Comparison of ENCODE assay signal across 17 cellular contexts in the genomic region with DNA sequence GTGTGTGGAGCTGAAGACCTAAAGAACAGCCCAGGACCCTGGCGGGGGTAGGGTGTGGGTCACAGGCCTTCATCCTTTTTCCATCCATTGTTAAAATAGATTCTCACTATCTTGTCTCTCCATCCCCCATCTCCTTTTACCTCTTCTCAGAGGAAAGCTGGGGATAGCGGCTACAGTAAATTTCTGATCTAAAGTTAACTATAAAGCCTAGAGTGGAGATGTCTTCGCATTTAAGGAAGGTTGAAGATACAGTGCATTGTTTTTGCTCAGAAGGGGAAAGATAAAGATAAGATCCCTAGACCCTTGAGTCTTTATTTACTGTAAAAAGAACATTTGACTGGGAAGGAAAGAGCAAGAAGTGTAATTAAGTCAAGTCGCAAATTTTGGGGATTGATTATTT. TPM values are rescaled to one million over a fixed set of nuclear protein-coding genes. Genes with fewer than 3 reads are reported as not detected.
"Had no signal": no experiment of that assay in that cellular context is flagged by ENCODE, and none has a peak within 500 bp of the region (broad histone marks: within the 10 kb centered on the region; RNA-seq: fewer than 3 reads in every experiment).

No MANE protein-coding gene starts in this region.

- DNase-seq: activated B cell treated with CpG ODN at 0.5 μM for 24 hours; activated CD4-positive, alpha-beta T cell treated with anti-CD3 and anti-CD28 coated beads, Interleukin-2, amount 50 U/mL, for 1 hour; amniotic stem cell; brain microvascular endothelial cell; hypothalamus; mammary epithelial cell; occipital lobe; sigmoid colon; stimulated activated CD4-positive, alpha-beta T cell treated with anti-CD3 and anti-CD28 coated beads, Interleukin-12 subunit alpha, Interleukin-12 subunit beta, amount 100 ng/mL, for 4 hours; stimulated activated naive CD4-positive, alpha-beta T cell treated with Interleukin-2 at 50 U/mL for 16 hours; testis had no signal

- H3K27ac ChIP-seq: brain microvascular endothelial cell, sigmoid colon, testis had no signal

- ATAC-seq: activated naive CD4-positive, alpha-beta T cell treated with anti-CD3 and anti-CD28 coated beads, Interleukin-2, amount 50 U/mL, for 72 hours; natural killer cell treated with Interleukin-12 subunit alpha and Interleukin-12 subunit beta and Interleukin-15 and Interleukin-18, amount 100 ng/mL, for 72 hours had no signal

- H3K4me3 ChIP-seq: sigmoid colon, testis had no signal

- H3K36me3 ChIP-seq: brain microvascular endothelial cell, sigmoid colon had no signal

- H3K27me3 ChIP-seq: testis had no signal

- H3K9me3 ChIP-seq: sigmoid colon, testis had no signal

RNA-seq across cellular contexts. Expression of gene FOXA2, which starts 8.6 kb away (rescaled TPM):
- total RNA-seq: activated B cell treated with CpG ODN at 0.5 μM for 24 hours; activated CD8-positive, alpha-beta memory T cell treated with anti-CD3 and anti-CD28 coated beads for 36 hours; activated naive CD4-positive, alpha-beta T cell treated with anti-CD3 and anti-CD28 coated beads, Interleukin-2, amount 50 U/mL, for 72 hours; glomerular endothelial cell; natural killer cell treated with Interleukin-12 subunit alpha and Interleukin-12 subunit beta and Interleukin-15 and Interleukin-18, amount 100 ng/mL, for 72 hours; occipital lobe; pulmonary artery endothelial cell; sigmoid colon; T-helper 1 cell treated with Interleukin-12 subunit alpha and Interleukin-12 subunit beta and Interleukin-4 antibody, amounts not matched to agents 30 ng/mL and 1 ng/mL, for 36 hours had no signal
